Comparison of ENCODE assay signal across 28 cellular contexts in the genomic region with DNA sequence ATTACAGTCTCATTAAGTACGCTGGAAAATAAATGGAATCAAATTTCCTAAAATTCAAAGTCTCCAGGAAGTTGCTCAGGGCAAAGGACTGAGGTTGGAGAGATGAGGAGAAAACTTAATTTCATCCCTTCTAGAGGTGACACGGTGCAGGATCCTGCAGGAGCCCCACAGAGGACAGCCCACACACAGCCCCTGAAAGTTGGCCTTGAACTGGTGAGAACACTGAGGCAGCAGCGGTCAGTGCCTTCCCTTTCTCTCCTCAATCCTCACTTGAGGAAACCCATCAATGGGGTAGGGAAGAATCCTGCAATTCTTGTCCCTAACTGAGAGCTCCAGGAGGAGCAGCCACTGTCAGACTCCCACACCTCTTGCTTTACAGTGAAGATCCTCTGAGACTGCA. TPM values are rescaled to one million over a fixed set of nuclear protein-coding genes. Genes with fewer than 3 reads are reported as not detected.
"Had no signal": no experiment of that assay in that cellular context is flagged by ENCODE, and none has a peak within 500 bp of the region (broad histone marks: within the 10 kb centered on the region; RNA-seq: fewer than 3 reads in every experiment).

No MANE protein-coding gene starts in this region.

- H3K9me3 ChIP-seq: stomach, suprapubic skin, testis, thoracic aorta, thyroid gland, tibial artery, tibial nerve, transverse colon, upper lobe of left lung, upper lobe of right lung, uterus, vagina had no signal

- H3K27ac ChIP-seq: stomach, suprapubic skin, testis, thoracic aorta, thyroid gland, tibial artery, tibial nerve, transverse colon, upper lobe of left lung, upper lobe of right lung, uterus, vagina had no signal

- DNase-seq: stimulated activated CD4-positive, alpha-beta T cell treated with anti-CD3 and anti-CD28 coated beads, Interleukin-2, amount 100 ng/mL, for 48 hours; stimulated activated CD4-positive, alpha-beta T cell treated with anti-CD3 and anti-CD28 coated beads, Interleukin-4, amount 100 ng/mL, for 1 hour; stimulated activated CD4-positive, alpha-beta T cell treated with anti-CD3 and anti-CD28 coated beads, Interleukin-4, amount 100 ng/mL, for 24 hours; stimulated activated CD4-positive, alpha-beta T cell treated with anti-CD3 and anti-CD28 coated beads, Interleukin-4, amount 100 ng/mL, for 4 hours; stimulated activated CD8-positive, alpha-beta memory T cell treated with anti-CD3 and anti-CD28 coated beads, Interleukin-4, amount 100 ng/mL, for 48 hours; stimulated activated naive B cell treated with anti-CD40 and anti-IgM and Interleukin-4, amounts not matched to agents 10 μg/mL and 1 μg/mL and 100 μg/mL, for 72 hours; stimulated activated naive CD4-positive, alpha-beta T cell; stimulated activated naive CD4-positive, alpha-beta T cell treated with Interleukin-2 at 50 U/mL for 16 hours; stimulated activated naive CD8-positive, alpha-beta T cell treated with anti-CD3 and anti-CD28 coated beads, Interleukin-15, amount 100 ng/mL, for 72 hours; stimulated activated naive CD8-positive, alpha-beta T cell treated with anti-CD3 and anti-CD28 coated beads, Interleukin-15, Interleukin-2, amounts not matched to agents 100 U/mL and 50 U/mL, for 24 hours; stomach; substantia nigra; testis; thyroid gland; tibial artery; transverse colon; trophoblast cell; upper lobe of left lung; upper lobe of right lung; uterus had no signal

- H3K4me3 ChIP-seq: stomach, suprapubic skin, testis, thoracic aorta, thyroid gland, tibial artery, tibial nerve, transverse colon, upper lobe of left lung, upper lobe of right lung, uterus, vagina had no signal

- H3K27me3 ChIP-seq: stomach, suprapubic skin, testis, thyroid gland, tibial nerve, transverse colon, upper lobe of left lung, upper lobe of right lung, uterus, vagina had no signal

- H3K4me1 ChIP-seq: transverse colon, upper lobe of right lung, uterus had no signal

- H3K4me3 Mint-ChIP-seq: stimulated activated effector memory CD8-positive, alpha-beta T cell treated with anti-CD3 and anti-CD28 coated beads, Interleukin-12 subunit alpha, Interleukin-12 subunit beta, amount 100 ng/mL, for 72 hours; stimulated activated memory B cell treated with anti-CD40 and anti-IgM and Interleukin-4, amounts not matched to agents 10 μg/mL and 1 μg/mL and 100 μg/mL, for 72 hours; stimulated activated naive B cell treated with anti-CD40 and anti-IgM and Interleukin-4, amounts not matched to agents 10 μg/mL and 1 μg/mL and 100 μg/mL, for 72 hours; stimulated activated naive CD8-positive, alpha-beta T cell treated with anti-CD3 and anti-CD28 coated beads, Interleukin-15, amount 100 ng/mL, for 72 hours; stimulated activated naive CD8-positive, alpha-beta T cell treated with anti-CD3 and anti-CD28 coated beads, Interleukin-15, Interleukin-2, amounts not matched to agents 100 ng/mL and 50 ng/mL, for 24 hours; type B pancreatic cell had no signal

- H3K27me3 Mint-ChIP-seq: stimulated activated naive CD8-positive, alpha-beta T cell treated with anti-CD3 and anti-CD28 coated beads, Interleukin-15, amount 100 ng/mL, for 72 hours had no signal

- H3K36me3 Mint-ChIP-seq: stimulated activated effector memory CD8-positive, alpha-beta T cell treated with anti-CD3 and anti-CD28 coated beads, Interleukin-12 subunit alpha, Interleukin-12 subunit beta, amount 100 ng/mL, for 72 hours; stimulated activated memory B cell treated with anti-CD40 and anti-IgM and Interleukin-4, amounts not matched to agents 10 μg/mL and 1 μg/mL and 100 μg/mL, for 72 hours; stimulated activated naive B cell treated with anti-CD40 and anti-IgM and Interleukin-4, amounts not matched to agents 10 μg/mL and 1 μg/mL and 100 μg/mL, for 72 hours; type B pancreatic cell had no signal

- H3K27ac Mint-ChIP-seq: stimulated activated effector memory CD8-positive, alpha-beta T cell treated with anti-CD3 and anti-CD28 coated beads, Interleukin-12 subunit alpha, Interleukin-12 subunit beta, amount 100 ng/mL, for 72 hours; stimulated activated memory B cell treated with anti-CD40 and anti-IgM and Interleukin-4, amounts not matched to agents 10 μg/mL and 1 μg/mL and 100 μg/mL, for 72 hours; stimulated activated naive CD8-positive, alpha-beta T cell treated with anti-CD3 and anti-CD28 coated beads, Interleukin-15, Interleukin-2, amounts not matched to agents 100 ng/mL and 50 ng/mL, for 24 hours; type B pancreatic cell had no signal

- H3K9me3 Mint-ChIP-seq: stimulated activated effector memory CD8-positive, alpha-beta T cell treated with anti-CD3 and anti-CD28 coated beads, Interleukin-12 subunit alpha, Interleukin-12 subunit beta, amount 100 ng/mL, for 72 hours; stimulated activated memory B cell treated with anti-CD40 and anti-IgM and Interleukin-4, amounts not matched to agents 10 μg/mL and 1 μg/mL and 100 μg/mL, for 72 hours; stimulated activated naive B cell treated with anti-CD40 and anti-IgM and Interleukin-4, amounts not matched to agents 10 μg/mL and 1 μg/mL and 100 μg/mL, for 72 hours; stimulated activated naive CD8-positive, alpha-beta T cell treated with anti-CD3 and anti-CD28 coated beads, Interleukin-15, amount 100 ng/mL, for 72 hours; stimulated activated naive CD8-positive, alpha-beta T cell treated with anti-CD3 and anti-CD28 coated beads, Interleukin-15, Interleukin-2, amounts not matched to agents 100 ng/mL and 50 ng/mL, for 24 hours; type B pancreatic cell had no signal

- H3K4me1 Mint-ChIP-seq: stimulated activated memory B cell treated with anti-CD40 and anti-IgM and Interleukin-4, amounts not matched to agents 10 μg/mL and 1 μg/mL and 100 μg/mL, for 72 hours had no signal

- H3K36me3 ChIP-seq: stomach, suprapubic skin, thoracic aorta, thyroid gland, tibial artery, tibial nerve, transverse colon, upper lobe of left lung, upper lobe of right lung, uterus, vagina had no signal

RNA-seq across cellular contexts. Expression of a gene that starts 37.5 kb away (rescaled TPM):
- total RNA-seq: vagina had no signal
